Comparison of ENCODE assay signal across 13 cellular contexts in the genomic region with DNA sequence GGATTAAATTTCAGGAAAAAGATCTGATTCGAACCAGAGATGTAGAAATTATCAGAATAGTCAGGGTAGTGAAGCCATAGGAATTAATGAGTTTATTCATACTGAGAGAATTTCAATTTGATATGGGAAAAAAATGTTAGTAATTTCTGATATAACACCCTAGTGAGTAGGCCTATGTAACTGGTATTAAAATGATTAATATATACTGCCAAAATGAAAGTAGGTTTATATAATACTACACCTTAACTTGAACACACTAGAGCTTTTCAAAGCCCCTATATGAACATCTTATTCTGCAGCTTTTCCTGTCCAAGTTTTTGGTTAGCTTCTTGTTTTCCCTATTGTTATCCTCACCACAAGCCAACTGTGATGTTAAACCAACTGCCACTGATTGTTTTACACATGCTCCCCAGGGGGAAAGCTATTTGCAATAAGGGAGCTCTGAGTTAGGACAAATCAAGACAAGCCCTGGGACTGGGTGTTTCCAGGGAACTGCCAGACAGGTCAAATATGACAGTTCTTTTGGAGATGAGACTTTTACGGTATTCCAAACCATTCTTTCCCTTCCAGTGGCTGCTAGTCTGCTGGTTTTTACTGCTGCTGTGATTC. TPM values are rescaled to one million over a fixed set of nuclear protein-coding genes. Genes with fewer than 3 reads are reported as not detected.
DNase-seq lines count a peak whose midpoint lies in the region; FAIRE-seq and TF ChIP-seq lines count a peak whose summit lies in the region.
"Had no signal": no experiment of that assay in that cellular context is flagged by ENCODE, and none has a peak within 500 bp of the region (broad histone marks: within the 10 kb centered on the region; RNA-seq: fewer than 3 reads in every experiment).

No MANE protein-coding gene starts in this region.

- H3K9me3 ChIP-seq in MG63 (peaks cover 21% of the 10 kb centered on the region), endodermal cell (ENCODE audit: control insufficient read depth, low read length) (peaks cover 55% of the 10 kb centered on the region)
- H3K9me3 ChIP-seq: Caco-2 had no signal

- no peak overlapping the region for H3K4me3 Mint-ChIP-seq in endodermal cell

- H3K27ac Mint-ChIP-seq in endodermal cell: no peak overlapping the region

- peaks cover 3% of the 10 kb centered on the region for H3K4me1 Mint-ChIP-seq in endodermal cell

- H3K4me1 ChIP-seq in endodermal cell (ENCODE audit: control insufficient read depth, insufficient read depth, low read length): no peaks in the 10 kb centered on the region
- H3K4me1 ChIP-seq: Caco-2, tibial nerve had no signal

- DNase-seq in GM19239 (ENCODE audit: insufficient read length, low spot score) (no peak), MG63 (peak; percentile 9), endodermal cell (peak; percentile 42), renal cortical epithelial cell (ENCODE audit: low read depth) (peak; percentile 24), SK-N-DZ (ENCODE audit: low spot score) (no peak), NCI-H1694 (lab: John Stamatoyannopoulos, UW) (no peak)
- no peak for DNase-seq in stimulated activated CD4-positive, alpha-beta T cell treated with anti-CD3 and anti-CD28 coated beads, Interleukin-15, amount 100 ng/mL, for 24 hours
- DNase-seq: amniotic stem cell, Caco-2, NCI-H1105 had no signal

- H3K4me3 ChIP-seq in MG63 (no peak overlapping the region), endodermal cell (ENCODE audit: low read length) (peak overlapping the region; percentile 43)
- H3K4me3 ChIP-seq: smooth muscle cell, tibial nerve had no signal

- TF ChIP-seq CTCF in endodermal cell (conservative IDR thresholded peaks at IDR 0.05): no peak

- no peaks in the 10 kb centered on the region for H3K27me3 ChIP-seq in MG63
- no peaks in the 10 kb centered on the region for H3K27me3 ChIP-seq in endodermal cell (ENCODE audit: control insufficient read depth, insufficient read depth, low read length, poor library complexity, severe bottlenecking)
- H3K27me3 ChIP-seq: tibial nerve had no signal

- no peaks in the 10 kb centered on the region for H3K27me3 Mint-ChIP-seq in endodermal cell (ENCODE audit: insufficient read depth)

- H3K27ac ChIP-seq in endodermal cell (ENCODE audit: low read depth, low read length): no peak overlapping the region
- H3K27ac ChIP-seq: tibial nerve had no signal

- H3K9me3 Mint-ChIP-seq in endodermal cell: peaks cover 57% of the 10 kb centered on the region

- FAIRE-seq in GM19239 (lab: Jason Lieb, UNC): peak; percentile 33
- FAIRE-seq: TTC549 had no signal

- H3K9ac ChIP-seq in endodermal cell (ENCODE audit: extremely low read depth, low read length, poor library complexity, severe bottlenecking): no peak overlapping the region

- 83 to 100% methylated on average over 1 to 2 of the region's 2 CpGs for WGBS in endodermal cell (ENCODE audit: insufficient coverage in 1 of 2, insufficient read length in 1 of 2), 2 experiments

- peaks cover 59% of the 10 kb centered on the region for H3K36me3 Mint-ChIP-seq in endodermal cell (ENCODE audit: low read depth)

- H3K36me3 ChIP-seq in MG63: peaks cover 30% of the 10 kb centered on the region
- H3K36me3 ChIP-seq in endodermal cell (ENCODE audit: control insufficient read depth, insufficient read depth, low read length): no peaks in the 10 kb centered on the region

RNA-seq across cellular contexts. Expression of a gene that starts 45.3 kb away (rescaled TPM):
- total RNA-seq in MG63 (2014; rRNA removed; shearing (Covaris generic); ENCODE audit: low replicate concordance): 13.2 and 22.7 TPM in 2 replicates
- total RNA-seq in endodermal cell (10 to 100 TPM; 42.2 to 42.8 TPM), renal cortical epithelial cell (58.0 and 87.5 TPM in 2 replicates)
- 46.0 TPM for polyA plus RNA-seq in endodermal cell (2013, experiment 1 of 2)
- 52.0 TPM for polyA plus RNA-seq in endodermal cell (2013, experiment 2 of 2)
- polyA plus RNA-seq in SK-N-DZ (2014; cell fraction: cytosol; rRNA removed): 33.0 and 38.8 TPM in 2 replicates
- 49.3 and 50.0 TPM in 2 replicates for polyA plus RNA-seq in SK-N-DZ (2014; cell fraction: nucleus; rRNA removed)

Comparison
In these comparisons a context has a peak if more than half of its experiments do, and no peak if none do; other contexts are left out.
1. DNase-seq: peak in MG63 (single experiment), endodermal cell (single experiment) and renal cortical epithelial cell (single experiment); none in GM19239 (single experiment), stimulated activated CD4-positive, alpha-beta T cell treated with anti-CD3 and anti-CD28 coated beads, Interleukin-15, amount 100 ng/mL, for 24 hours (single experiment), SK-N-DZ (single experiment) and NCI-H1694 (single experiment).